ENCODE assay signal across 13 cellular contexts in the genomic region with DNA sequence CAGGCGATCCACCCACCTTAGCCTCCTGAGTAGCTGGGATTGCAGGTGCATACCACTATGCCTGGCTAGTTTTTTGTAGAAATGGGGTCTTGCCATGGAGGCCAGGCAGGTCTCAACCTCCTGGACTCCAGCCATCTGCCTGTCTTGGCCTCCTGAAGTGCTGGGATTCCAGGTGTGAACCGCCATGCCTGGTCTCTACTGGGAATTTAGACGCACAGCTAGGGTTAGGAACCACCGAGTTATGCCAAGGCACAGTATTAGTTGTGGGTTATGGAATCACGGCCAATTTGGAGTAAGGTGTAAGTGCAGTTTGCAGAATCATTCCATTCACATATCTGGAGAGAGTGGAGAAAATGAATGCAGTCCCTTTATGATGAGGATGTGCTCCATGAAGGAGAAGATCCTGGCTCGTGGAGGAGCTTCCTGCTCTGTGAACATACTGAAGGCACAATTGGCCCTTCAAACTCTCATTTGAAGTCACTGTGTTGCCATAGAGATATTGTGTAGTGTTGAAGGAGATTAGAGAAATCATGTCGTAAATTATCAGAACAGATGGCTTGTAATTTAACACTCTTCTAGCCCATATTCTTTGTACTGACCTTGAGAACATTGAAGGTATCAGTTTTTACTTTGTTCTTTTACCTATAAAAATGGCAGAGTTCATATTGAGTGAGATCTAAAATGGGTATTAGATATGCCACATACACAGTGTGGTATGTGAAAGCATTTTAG. TPM values are rescaled to one million over a fixed set of nuclear protein-coding genes. Genes with fewer than 3 reads are reported as not detected.
A peak's percentile ranks its signal among the peaks of the same experiment; 100 is the strongest.
DNase-seq lines count a peak whose midpoint lies in the region; ATAC-seq, FAIRE-seq and TF ChIP-seq lines count a peak whose summit lies in the region.
"Had no signal": no experiment of that assay in that cellular context is flagged by ENCODE, and none has a peak within 500 bp of the region (broad histone marks: within the 10 kb centered on the region; RNA-seq: fewer than 3 reads in every experiment).

No MANE protein-coding gene starts in this region.

- H3K27me3 ChIP-seq in SK-N-SH (ENCODE audit: insufficient read depth) = no peaks in the 10 kb centered on the region
- H3K27me3 ChIP-seq in small intestine (ENCODE audit: control insufficient read depth in 2 of 2, insufficient read depth in 2 of 2, low read length in 2 of 2) = no peaks in the 10 kb centered on the region

- H3K79me2 ChIP-seq in SK-N-SH (ENCODE audit: insufficient read depth) = peaks cover 99% of the 10 kb centered on the region

- CTCF ChIA-PET in SK-N-SH (lab: Yijun Ruan, JAX) (interaction anchor here (0.7 kb wide), 1 partner anchor 98 kb away, joined by 3 read pairs; no protein-coding TSS in a partner anchor), WTC11 (lab: Charles Lee) (no interaction called here), GM10248 (lab: Yijun Ruan, JAX) (interaction anchor here (1.0 to 2.5 kb wide), 2 partner anchors 9 to 10 kb away, joined by 3 to 8 read pairs; no protein-coding TSS in a partner anchor)

- H3K27ac Mint-ChIP-seq in WTC11 = no peak overlapping the region

- no peak overlapping the region for H3K4me3 Mint-ChIP-seq in WTC11
- H3K4me3 Mint-ChIP-seq: activated T-cell treated with anti-CD3 and anti-CD28 coated beads, Interleukin-2, amount 50 U/mL, for 4 hours had no signal

- no peaks in the 10 kb centered on the region for H3K27me3 Mint-ChIP-seq in WTC11 (ENCODE audit: low read depth)

- H3F3A ChIP-seq in SK-N-SH (replicated peaks; ENCODE audit: insufficient read depth) = peaks cover 43% of the 10 kb centered on the region

- no peak overlapping the region for H3K4me2 ChIP-seq in SK-N-SH

- H3K9me3 ChIP-seq in SK-N-SH (no peaks in the 10 kb centered on the region), small intestine (ENCODE audit: control insufficient read depth, low read depth) (no peaks in the 10 kb centered on the region)

- H2AFZ ChIP-seq in SK-N-SH (ENCODE audit: low read depth) = no peak overlapping the region

- H3K36me3 ChIP-seq in SK-N-SH (replicated peaks in 1 of 2; ENCODE audit: control insufficient read depth in 1 of 2, insufficient read depth in 2 of 2, low read length in 1 of 2) = peaks cover 3 to 14% of the 10 kb centered on the region in 2 experiments
- H3K36me3 ChIP-seq in small intestine (ENCODE audit: control insufficient read depth in 2 of 2, insufficient read depth in 2 of 2, low read length in 2 of 2) = no peaks in the 10 kb centered on the region

- DNase-seq in SK-N-SH (no peak), NCI-H446 (lab: John Stamatoyannopoulos, UW) (peak; percentile 55 to 76), WTC11 (ENCODE audit: low spot score) (no peak), small intestine (peak; percentile 30), germinal center (ENCODE audit: low spot score) (no peak), GM10248 (ENCODE audit: extremely low spot score) (no peak)
- DNase-seq in activated naive CD4-positive, alpha-beta T cell treated with Interleukin-2 at 50 U/mL for 16 hours = no peak
- DNase-seq: activated CD4-positive, alpha-beta T cell treated with anti-CD3 and anti-CD28 coated beads for 4 hours; activated T-cell treated with anti-CD3 and anti-CD28 coated beads, Interleukin-2, amount 50 U/mL, for 4 hours; amygdala; Kasumi-1; stimulated activated CD4-positive, alpha-beta T cell treated with anti-CD3 and anti-CD28 coated beads, Interleukin-1b, Interleukin-23, amount 100 ng/mL, for 48 hours had no signal

- TF ChIP-seq CTCF in SK-N-SH (IDR thresholded peaks at IDR 0.05) = no peak
- no peak for TF ChIP-seq CTCF in WTC11 (IDR thresholded peaks at IDR 0.05)
- TF ChIP-seq CTCF in GM10248 (IDR thresholded peaks at IDR 0.05; ENCODE audit: control extremely low read depth, extremely low read depth, low read depth, missing control alignments) = no peak

- no peaks in the 10 kb centered on the region for H3K9me2 ChIP-seq in SK-N-SH

- WGBS in SK-N-SH (ENCODE audit: low lambda C conversion rate) = 94% methylated on average over 7 of the region's 7 CpGs
- whole genome bisulfite sequencing in small intestine, 3 donors = 57 to 78% (median 68%) methylated on average over 7 of the region's 7 CpGs

- TF ChIP-seq EP300 in SK-N-SH (IDR thresholded peaks at IDR 0.05; ENCODE audit: borderline replicate concordance in 1 of 2, low read depth in 1 of 2, low read length in 1 of 2) = no peak

- H3K4me3 ChIP-seq in SK-N-SH (ENCODE audit: low read depth in 2 of 2, low read length in 1 of 2) (no peak overlapping the region), small intestine (ENCODE audit: low read depth in 1 of 2, low read length in 2 of 2) (no peak overlapping the region)

- FAIRE-seq in small intestine (lab: Jason Lieb, UNC) = no peak

- peaks cover 100% of the 10 kb centered on the region for H4K20me1 ChIP-seq in SK-N-SH (ENCODE audit: insufficient read depth)

- ATAC-seq in SK-N-SH treated with all-trans-retinoic acid at 6 μM for 48 hours = peak; percentile 10; the same call in 2 of the 3 replicates
- ATAC-seq in WTC11 = no peak
- ATAC-seq: activated T-cell treated with anti-CD3 and anti-CD28 coated beads, Interleukin-2, amount 50 U/mL, for 4 hours had no signal

- H3K27ac ChIP-seq in SK-N-SH (ENCODE audit: low read depth in 2 of 2, low read length in 1 of 2) = no peak overlapping the region
- H3K27ac ChIP-seq in small intestine (ENCODE audit: low read depth in 1 of 2, low read length in 1 of 2) = no peak overlapping the region

- peaks cover 17% of the 10 kb centered on the region for H3K9me3 Mint-ChIP-seq in WTC11

- no peak overlapping the region for H3K9ac ChIP-seq in SK-N-SH

- H3K4me1 ChIP-seq in SK-N-SH (ENCODE audit: control insufficient read depth in 1 of 2, insufficient read depth in 2 of 2, low read depth in 1 of 2, low read length in 1 of 2) (peaks cover 10 to 28% of the 10 kb centered on the region in 2 experiments; a peak in 2 of 4 replicates), small intestine (ENCODE audit: control insufficient read depth in 2 of 2, insufficient read depth in 1 of 2, low read depth in 1 of 2, low read length in 1 of 2) (peaks cover 0 to 8% of the 10 kb centered on the region in 2 donors)

- no peak for TF ChIP-seq RAD21 in SK-N-SH (IDR thresholded peaks at IDR 0.05; ENCODE audit: low read length)

- peaks cover 43% of the 10 kb centered on the region for H3K4me1 Mint-ChIP-seq in WTC11

- peaks cover 19% of the 10 kb centered on the region for H3K36me3 Mint-ChIP-seq in WTC11

- POLR2A ChIA-PET in SK-N-SH (lab: Yijun Ruan, JAX) = no interaction called here
- POLR2A ChIA-PET in WTC11 (lab: Charles Lee) = no interaction called here
- POLR2A ChIA-PET in GM10248 (lab: Yijun Ruan, JAX) = no interaction called here

TF ChIP-seq in SK-N-SH treated with all-trans-retinoic acid at 6 μM for 48 hours, 23 proteins besides CTCF, POLR2A, EP300 and RAD21 (continues in another document):
- TF ChIP-seq BACH2 (CRISPR knock-in tag; IDR thresholded peaks at IDR 0.05; ENCODE audit: borderline replicate concordance) (no peak), ZC3H10 (CRISPR knock-in tag; IDR thresholded peaks at IDR 0.05) (no peak)
- TF ChIP-seq, protein P1, sequence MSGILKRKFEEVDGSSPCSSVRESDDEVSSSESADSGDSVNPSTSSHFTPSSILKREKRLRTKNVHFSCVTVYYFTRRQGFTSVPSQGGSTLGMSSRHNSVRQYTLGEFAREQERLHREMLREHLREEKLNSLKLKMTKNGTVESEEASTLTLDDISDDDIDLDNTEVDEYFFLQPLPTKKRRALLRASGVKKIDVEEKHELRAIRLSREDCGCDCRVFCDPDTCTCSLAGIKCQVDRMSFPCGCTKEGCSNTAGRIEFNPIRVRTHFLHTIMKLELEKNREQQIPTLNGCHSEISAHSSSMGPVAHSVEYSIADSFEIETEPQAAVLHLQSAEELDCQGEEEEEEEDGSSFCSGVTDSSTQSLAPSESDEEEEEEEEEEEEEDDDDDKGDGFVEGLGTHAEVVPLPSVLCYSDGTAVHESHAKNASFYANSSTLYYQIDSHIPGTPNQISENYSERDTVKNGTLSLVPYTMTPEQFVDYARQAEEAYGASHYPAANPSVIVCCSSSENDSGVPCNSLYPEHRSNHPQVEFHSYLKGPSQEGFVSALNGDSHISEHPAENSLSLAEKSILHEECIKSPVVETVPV (CRISPR knock-in tag; IDR thresholded peaks at IDR 0.05) = no peak

TF ChIP-seq in SK-N-SH, 30 proteins besides CTCF, POLR2A, EP300 and RAD21:
- TF ChIP-seq RXRA (IDR thresholded peaks at IDR 0.05; ENCODE audit: borderline replicate concordance, low read depth) = no peak

TF ChIP-seq in WTC11, 78 proteins besides CTCF, POLR2A, EP300 and RAD21:
- TF ChIP-seq, protein P2, sequence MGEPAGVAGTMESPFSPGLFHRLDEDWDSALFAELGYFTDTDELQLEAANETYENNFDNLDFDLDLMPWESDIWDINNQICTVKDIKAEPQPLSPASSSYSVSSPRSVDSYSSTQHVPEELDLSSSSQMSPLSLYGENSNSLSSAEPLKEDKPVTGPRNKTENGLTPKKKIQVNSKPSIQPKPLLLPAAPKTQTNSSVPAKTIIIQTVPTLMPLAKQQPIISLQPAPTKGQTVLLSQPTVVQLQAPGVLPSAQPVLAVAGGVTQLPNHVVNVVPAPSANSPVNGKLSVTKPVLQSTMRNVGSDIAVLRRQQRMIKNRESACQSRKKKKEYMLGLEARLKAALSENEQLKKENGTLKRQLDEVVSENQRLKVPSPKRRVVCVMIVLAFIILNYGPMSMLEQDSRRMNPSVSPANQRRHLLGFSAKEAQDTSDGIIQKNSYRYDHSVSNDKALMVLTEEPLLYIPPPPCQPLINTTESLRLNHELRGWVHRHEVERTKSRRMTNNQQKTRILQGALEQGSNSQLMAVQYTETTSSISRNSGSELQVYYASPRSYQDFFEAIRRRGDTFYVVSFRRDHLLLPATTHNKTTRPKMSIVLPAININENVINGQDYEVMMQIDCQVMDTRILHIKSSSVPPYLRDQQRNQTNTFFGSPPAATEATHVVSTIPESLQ (CRISPR knock-in tag; IDR thresholded peaks at IDR 0.05) = no peak
- TF ChIP-seq, protein P3, sequence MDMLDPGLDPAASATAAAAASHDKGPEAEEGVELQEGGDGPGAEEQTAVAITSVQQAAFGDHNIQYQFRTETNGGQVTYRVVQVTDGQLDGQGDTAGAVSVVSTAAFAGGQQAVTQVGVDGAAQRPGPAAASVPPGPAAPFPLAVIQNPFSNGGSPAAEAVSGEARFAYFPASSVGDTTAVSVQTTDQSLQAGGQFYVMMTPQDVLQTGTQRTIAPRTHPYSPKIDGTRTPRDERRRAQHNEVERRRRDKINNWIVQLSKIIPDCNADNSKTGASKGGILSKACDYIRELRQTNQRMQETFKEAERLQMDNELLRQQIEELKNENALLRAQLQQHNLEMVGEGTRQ (CRISPR knock-in tag; IDR thresholded peaks at IDR 0.05) = no peak
- TF ChIP-seq ZNF121 (CRISPR knock-in tag; IDR thresholded peaks at IDR 0.05) = 0 out of 2 replicates have a peak, but pooled peaks have one; percentile 15
- no peak for TF ChIP-seq FOXP1 (CRISPR knock-in tag; IDR thresholded peaks at IDR 0.05; ENCODE audit: borderline replicate concordance)

RNA-seq across cellular contexts. Expression of a gene that starts 18.8 kb away (rescaled TPM):
- polyA plus RNA-seq in SK-N-SH (2012; rRNA removed) (225 and 229 TPM in 2 replicates), small intestine (10 to 100 TPM; 13.2 to 26.6 (median 19.9) TPM)
- 101 and 117 TPM in 2 replicates for polyA plus RNA-seq in SK-N-SH (2012; cell fraction: cytosol; rRNA removed)
- polyA plus RNA-seq in SK-N-SH (2012; cell fraction: nucleus; rRNA removed) = 1,118 and 1,202 TPM in 2 replicates
- 69.2 to 88.8 TPM (median 73.5 TPM) in 3 replicates for total RNA-seq in WTC11 (2021)

Comparison
In these comparisons a context has a peak if more than half of its experiments do, and no peak if none do; other contexts are left out.
1. DNase-seq: peak in NCI-H446 (2 of 2) and small intestine (single experiment); none in SK-N-SH (single experiment), WTC11 (single experiment), germinal center (single experiment), activated naive CD4-positive, alpha-beta T cell treated with Interleukin-2 at 50 U/mL for 16 hours (single experiment) and GM10248 (single experiment).